In the genomic region with DNA sequence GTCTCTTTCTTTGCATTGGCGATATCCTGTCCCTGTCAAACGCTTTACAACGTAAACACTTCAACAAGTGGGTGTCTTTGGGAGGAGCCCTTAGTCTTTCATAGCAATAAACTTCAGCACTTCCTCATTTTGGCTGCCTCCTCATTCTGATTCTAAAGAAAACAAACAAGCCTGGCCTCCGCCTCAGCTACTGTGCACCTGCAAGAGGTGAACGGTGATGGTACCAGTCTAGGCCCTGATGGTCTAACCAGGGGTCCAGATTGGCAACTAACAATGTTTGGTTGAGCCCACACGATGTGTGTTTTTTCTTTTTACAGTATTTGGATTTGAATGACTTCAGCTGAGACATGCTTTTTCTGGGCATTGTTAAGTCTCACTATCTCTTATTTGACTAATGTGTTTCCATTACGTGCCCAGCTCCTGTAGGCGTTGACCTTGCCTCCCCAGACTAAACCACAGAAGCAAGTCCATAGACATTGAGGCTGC, we compare ENCODE assay signal across 8 cellular contexts. TPM values are rescaled to one million over a fixed set of nuclear protein-coding genes. Genes with fewer than 3 reads are reported as not detected.
DNase-seq lines count a peak whose midpoint lies in the region; ATAC-seq and TF ChIP-seq lines count a peak whose summit lies in the region.

No MANE protein-coding gene starts in this region.

- no peaks in the 10 kb centered on the region for H3K9me2 ChIP-seq in PC-9 (ENCODE audit: insufficient read depth)

- peak overlapping the region; percentile 13; the same call in 1 of the 2 replicates for H2AFZ ChIP-seq in PC-9

- H3K27ac ChIP-seq in PC-9 = no peak overlapping the region

- H3K4me3 Mint-ChIP-seq in memory B cell = peak overlapping the region; percentile 33

- H3K4me1 Mint-ChIP-seq in memory B cell = peaks cover 18% of the 10 kb centered on the region

- H3K9me3 Mint-ChIP-seq in memory B cell = peaks cover 2% of the 10 kb centered on the region

- no peaks in the 10 kb centered on the region for H3K79me2 ChIP-seq in PC-9 (ENCODE audit: low read depth)

- ATAC-seq in HG03039 (IDR thresholded peaks at IDR 0.05; ENCODE audit: unreplicated experiment) (peak; percentile 91), memory B cell (ENCODE audit: low read depth) (peak; percentile 97)

- intact Hi-C loops in PC-9 (cut with micrococcal nuclease; ENCODE audit: unreplicated experiment) = no loop called here

- no peaks in the 10 kb centered on the region for H3K36me3 Mint-ChIP-seq in memory B cell

- no peaks in the 10 kb centered on the region for H3F3A ChIP-seq in PC-9 (ENCODE audit: insufficient read depth, low read depth)

- no peak overlapping the region for H3K4me3 ChIP-seq in PC-9

- no peak overlapping the region for H3K4me2 ChIP-seq in PC-9

- DNase-seq in GM19240 (ENCODE audit: insufficient read length, low spot score) = peak; percentile 21
- no peak for DNase-seq in PC-9
- peak; percentile 26 to 43 for DNase-seq in memory B cell (ENCODE audit: low spot score in 2 of 2)
- no peak for DNase-seq in NCI-H2171 treated with DMSO at 0.1 percent for 48 hours (lab: John Stamatoyannopoulos, UW)
- DNase-seq in nucleus accumbens (lab: John Stamatoyannopoulos, UW) = no peak
- no peak for DNase-seq in NCI-H1417 treated with DMSO at 0.1 percent for 48 hours (lab: John Stamatoyannopoulos, UW)
- DNase-seq in activated gamma-delta T cell treated with Interleukin-2 at 50 U/mL for 16 hours = no peak

- H3K27ac Mint-ChIP-seq in memory B cell = peak overlapping the region; percentile 96

- TF ChIP-seq CTCF in PC-9 (conservative IDR thresholded peaks at IDR 0.05) = no peak

- no peaks in the 10 kb centered on the region for H3K27me3 ChIP-seq in PC-9 (ENCODE audit: insufficient read depth, low read depth)

- no peaks in the 10 kb centered on the region for H3K27me3 Mint-ChIP-seq in memory B cell

- H4K20me1 ChIP-seq in PC-9 (ENCODE audit: insufficient read depth) = no peaks in the 10 kb centered on the region

- no peaks in the 10 kb centered on the region for H3K9me3 ChIP-seq in PC-9 (ENCODE audit: insufficient read depth, low read depth)

- no TSS peak for BruUV-seq in PC-9 (replicated peaks; lab: Mats Ljungman, UMichigan)

- 0 out of 2 replicates have a peak, but pooled peaks cover 4% of the 10 kb centered on the region for H3K4me1 ChIP-seq in PC-9 (replicated peaks; ENCODE audit: insufficient read depth)

- CTCF ChIA-PET in PC-9 (lab: Charles Lee) = no interaction called here

- POLR2A ChIA-PET in PC-9 (lab: Charles Lee; ENCODE audit: unreplicated experiment) = no interaction called here

- H3K36me3 ChIP-seq in PC-9 (ENCODE audit: low read depth) = no peaks in the 10 kb centered on the region

RNA-seq across cellular contexts. Expression of a gene that starts 53.2 kb away (rescaled TPM):
- total RNA-seq in PC-9 (2021) = 155 and 200 TPM in 2 replicates

Comparison
In these comparisons a context has a peak if more than half of its experiments do, and no peak if none do; other contexts are left out.
1. DNase-seq: peak in GM19240 (single experiment) and memory B cell (2 of 2); none in PC-9 (0 of 2), NCI-H2171 treated with DMSO at 0.1 percent for 48 hours (single experiment), nucleus accumbens (0 of 56), NCI-H1417 treated with DMSO at 0.1 percent for 48 hours (single experiment) and activated gamma-delta T cell treated with Interleukin-2 at 50 U/mL for 16 hours (single experiment).